Comparison of ENCODE assay signal across 1 cellular context in the genomic region with DNA sequence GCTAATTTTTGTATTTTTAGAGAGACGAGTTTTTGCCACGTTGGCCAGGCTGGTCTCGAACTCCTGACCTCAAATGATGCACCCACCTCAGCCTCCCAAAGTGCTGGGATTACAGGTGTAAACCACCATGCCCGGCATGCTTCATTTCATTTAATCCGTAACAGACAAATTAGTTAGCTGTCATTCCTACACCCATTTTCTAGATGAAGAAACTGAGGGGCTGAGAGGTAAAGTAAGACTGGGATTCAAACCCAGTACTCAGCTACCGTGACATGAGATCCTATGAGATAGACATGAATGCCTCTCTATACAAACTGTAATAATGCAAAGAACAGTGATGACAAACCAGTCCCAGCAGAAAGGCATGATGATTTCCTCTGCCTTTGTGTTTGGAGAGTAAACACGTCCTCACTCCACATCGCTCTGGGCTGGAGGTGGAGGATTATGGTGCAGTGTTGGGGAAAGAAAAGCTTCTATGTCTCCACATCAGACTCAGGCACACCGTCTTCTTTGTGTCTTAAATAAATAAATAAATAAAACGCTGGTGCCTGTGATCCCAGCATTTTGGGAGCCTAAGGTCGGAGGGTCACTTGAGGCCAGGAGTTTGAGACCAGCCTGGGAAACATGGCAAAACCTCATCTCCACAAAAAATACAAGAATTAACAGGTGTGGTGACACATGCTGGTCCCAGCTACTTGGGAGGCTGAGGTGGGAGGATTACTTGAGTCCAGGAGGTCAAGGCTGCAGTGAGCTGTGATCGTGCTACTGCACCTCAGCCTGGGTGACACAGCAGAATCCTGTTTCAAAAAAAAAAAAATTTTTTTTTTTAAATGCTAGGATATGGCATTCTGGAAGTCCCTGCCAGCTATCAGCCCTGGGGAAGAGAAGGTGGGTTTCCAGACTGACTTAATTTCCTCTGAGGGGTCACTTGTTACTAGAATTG.
TF ChIP-seq lines count a peak whose summit lies in the region.

No MANE protein-coding gene starts in this region.

TF ChIP-seq in K562, 482 proteins besides CTCF, POLR2A, EP300 and RAD21:
- no peak for TF ChIP-seq HMG20A (CRISPR knock-in tag; conservative IDR thresholded peaks at IDR 0.05)
- TF ChIP-seq LARP7 (IDR thresholded peaks at IDR 0.05) = no peak
- TF ChIP-seq NFXL1 (CRISPR knock-in tag; IDR thresholded peaks at IDR 0.05) = no peak
- peak; percentile 45; the same call in 1 of the 2 replicates for TF ChIP-seq ADNP (tag; IDR thresholded peaks at IDR 0.05)
- TF ChIP-seq RBM25 (IDR thresholded peaks at IDR 0.05; ENCODE audit: low read depth, low read length, severe bottlenecking) = peak; percentile 54
- peak; percentile 16; the same call in 1 of the 2 replicates for TF ChIP-seq MAFF (IDR thresholded peaks at IDR 0.05; ENCODE audit: low read length)
- no peak for TF ChIP-seq ELF2 (CRISPR knock-in tag; IDR thresholded peaks at IDR 0.05)
- peak; percentile 69 for TF ChIP-seq BCOR (IDR thresholded peaks at IDR 0.05)
- no peak for TF ChIP-seq MCM5 (IDR thresholded peaks at IDR 0.05; ENCODE audit: low read depth)
- TF ChIP-seq C11orf30 (IDR thresholded peaks at IDR 0.05; ENCODE audit: low read depth) = peak; percentile 40; the same call in 1 of the 2 replicates
- TF ChIP-seq DPF2 (IDR thresholded peaks at IDR 0.05) = no peak
- TF ChIP-seq ILK (tag; IDR thresholded peaks at IDR 0.05; ENCODE audit: borderline replicate concordance, low read depth) = no peak
- no peak for TF ChIP-seq POLR3G (IDR thresholded peaks at IDR 0.05; ENCODE audit: extremely low read depth, insufficient read length, insufficient replicate concordance)
- no peak for TF ChIP-seq XRCC3 (IDR thresholded peaks at IDR 0.05)
- no peak for TF ChIP-seq PML (IDR thresholded peaks at IDR 0.05; ENCODE audit: low read length)
- no peak for TF ChIP-seq KDM1A (IDR thresholded peaks at IDR 0.05)
- no peak for TF ChIP-seq JUNB (CRISPR knock-in tag; conservative IDR thresholded peaks at IDR 0.05)
- no peak for TF ChIP-seq TARDBP (IDR thresholded peaks at IDR 0.05)
- no peak for TF ChIP-seq HMGN3 (IDR thresholded peaks at IDR 0.05; ENCODE audit: borderline replicate concordance, extremely low read depth, insufficient read length, low read depth, low read length)
- TF ChIP-seq MAFG (tag; conservative IDR thresholded peaks at IDR 0.05) = peak; percentile 39; the same call in 1 of the 2 replicates
- no peak for TF ChIP-seq FUS (optimal IDR thresholded peaks at IDR 0.05; ENCODE audit: low read depth, low read length)
- TF ChIP-seq, protein P1, sequence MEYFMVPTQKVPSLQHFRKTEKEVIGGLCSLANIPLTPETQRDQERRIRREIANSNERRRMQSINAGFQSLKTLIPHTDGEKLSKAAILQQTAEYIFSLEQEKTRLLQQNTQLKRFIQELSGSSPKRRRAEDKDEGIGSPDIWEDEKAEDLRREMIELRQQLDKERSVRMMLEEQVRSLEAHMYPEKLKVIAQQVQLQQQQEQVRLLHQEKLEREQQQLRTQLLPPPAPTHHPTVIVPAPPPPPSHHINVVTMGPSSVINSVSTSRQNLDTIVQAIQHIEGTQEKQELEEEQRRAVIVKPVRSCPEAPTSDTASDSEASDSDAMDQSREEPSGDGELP (CRISPR knock-in tag; IDR thresholded peaks at IDR 0.05; ENCODE audit: borderline replicate concordance) = no peak
- TF ChIP-seq NCOA1 (IDR thresholded peaks at IDR 0.05; ENCODE audit: low read depth) = no peak
- TF ChIP-seq, protein P2, sequence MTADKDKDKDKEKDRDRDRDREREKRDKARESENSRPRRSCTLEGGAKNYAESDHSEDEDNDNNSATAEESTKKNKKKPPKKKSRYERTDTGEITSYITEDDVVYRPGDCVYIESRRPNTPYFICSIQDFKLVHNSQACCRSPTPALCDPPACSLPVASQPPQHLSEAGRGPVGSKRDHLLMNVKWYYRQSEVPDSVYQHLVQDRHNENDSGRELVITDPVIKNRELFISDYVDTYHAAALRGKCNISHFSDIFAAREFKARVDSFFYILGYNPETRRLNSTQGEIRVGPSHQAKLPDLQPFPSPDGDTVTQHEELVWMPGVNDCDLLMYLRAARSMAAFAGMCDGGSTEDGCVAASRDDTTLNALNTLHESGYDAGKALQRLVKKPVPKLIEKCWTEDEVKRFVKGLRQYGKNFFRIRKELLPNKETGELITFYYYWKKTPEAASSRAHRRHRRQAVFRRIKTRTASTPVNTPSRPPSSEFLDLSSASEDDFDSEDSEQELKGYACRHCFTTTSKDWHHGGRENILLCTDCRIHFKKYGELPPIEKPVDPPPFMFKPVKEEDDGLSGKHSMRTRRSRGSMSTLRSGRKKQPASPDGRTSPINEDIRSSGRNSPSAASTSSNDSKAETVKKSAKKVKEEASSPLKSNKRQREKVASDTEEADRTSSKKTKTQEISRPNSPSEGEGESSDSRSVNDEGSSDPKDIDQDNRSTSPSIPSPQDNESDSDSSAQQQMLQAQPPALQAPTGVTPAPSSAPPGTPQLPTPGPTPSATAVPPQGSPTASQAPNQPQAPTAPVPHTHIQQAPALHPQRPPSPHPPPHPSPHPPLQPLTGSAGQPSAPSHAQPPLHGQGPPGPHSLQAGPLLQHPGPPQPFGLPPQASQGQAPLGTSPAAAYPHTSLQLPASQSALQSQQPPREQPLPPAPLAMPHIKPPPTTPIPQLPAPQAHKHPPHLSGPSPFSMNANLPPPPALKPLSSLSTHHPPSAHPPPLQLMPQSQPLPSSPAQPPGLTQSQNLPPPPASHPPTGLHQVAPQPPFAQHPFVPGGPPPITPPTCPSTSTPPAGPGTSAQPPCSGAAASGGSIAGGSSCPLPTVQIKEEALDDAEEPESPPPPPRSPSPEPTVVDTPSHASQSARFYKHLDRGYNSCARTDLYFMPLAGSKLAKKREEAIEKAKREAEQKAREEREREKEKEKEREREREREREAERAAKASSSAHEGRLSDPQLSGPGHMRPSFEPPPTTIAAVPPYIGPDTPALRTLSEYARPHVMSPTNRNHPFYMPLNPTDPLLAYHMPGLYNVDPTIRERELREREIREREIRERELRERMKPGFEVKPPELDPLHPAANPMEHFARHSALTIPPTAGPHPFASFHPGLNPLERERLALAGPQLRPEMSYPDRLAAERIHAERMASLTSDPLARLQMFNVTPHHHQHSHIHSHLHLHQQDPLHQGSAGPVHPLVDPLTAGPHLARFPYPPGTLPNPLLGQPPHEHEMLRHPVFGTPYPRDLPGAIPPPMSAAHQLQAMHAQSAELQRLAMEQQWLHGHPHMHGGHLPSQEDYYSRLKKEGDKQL (CRISPR knock-in tag; IDR thresholded peaks at IDR 0.05; ENCODE audit: borderline replicate concordance) = no peak
- TF ChIP-seq ZBTB1 (CRISPR knock-in tag; IDR thresholded peaks at IDR 0.05; ENCODE audit: borderline replicate concordance, low read depth) = no peak
- no peak for TF ChIP-seq MYBL2 (IDR thresholded peaks at IDR 0.05; ENCODE audit: low read depth)
- TF ChIP-seq MYBL2 (CRISPR knock-in tag; IDR thresholded peaks at IDR 0.05; ENCODE audit: borderline replicate concordance) = no peak
- 0 out of 2 replicates have a peak, but pooled peaks have one; percentile 29 for TF ChIP-seq NFE2 (IDR thresholded peaks at IDR 0.05; ENCODE audit: low read depth)
- no peak for TF ChIP-seq CBFA2T3 (IDR thresholded peaks at IDR 0.05)
